Comparison of ENCODE assay signal across 8 cellular contexts in the genomic region with DNA sequence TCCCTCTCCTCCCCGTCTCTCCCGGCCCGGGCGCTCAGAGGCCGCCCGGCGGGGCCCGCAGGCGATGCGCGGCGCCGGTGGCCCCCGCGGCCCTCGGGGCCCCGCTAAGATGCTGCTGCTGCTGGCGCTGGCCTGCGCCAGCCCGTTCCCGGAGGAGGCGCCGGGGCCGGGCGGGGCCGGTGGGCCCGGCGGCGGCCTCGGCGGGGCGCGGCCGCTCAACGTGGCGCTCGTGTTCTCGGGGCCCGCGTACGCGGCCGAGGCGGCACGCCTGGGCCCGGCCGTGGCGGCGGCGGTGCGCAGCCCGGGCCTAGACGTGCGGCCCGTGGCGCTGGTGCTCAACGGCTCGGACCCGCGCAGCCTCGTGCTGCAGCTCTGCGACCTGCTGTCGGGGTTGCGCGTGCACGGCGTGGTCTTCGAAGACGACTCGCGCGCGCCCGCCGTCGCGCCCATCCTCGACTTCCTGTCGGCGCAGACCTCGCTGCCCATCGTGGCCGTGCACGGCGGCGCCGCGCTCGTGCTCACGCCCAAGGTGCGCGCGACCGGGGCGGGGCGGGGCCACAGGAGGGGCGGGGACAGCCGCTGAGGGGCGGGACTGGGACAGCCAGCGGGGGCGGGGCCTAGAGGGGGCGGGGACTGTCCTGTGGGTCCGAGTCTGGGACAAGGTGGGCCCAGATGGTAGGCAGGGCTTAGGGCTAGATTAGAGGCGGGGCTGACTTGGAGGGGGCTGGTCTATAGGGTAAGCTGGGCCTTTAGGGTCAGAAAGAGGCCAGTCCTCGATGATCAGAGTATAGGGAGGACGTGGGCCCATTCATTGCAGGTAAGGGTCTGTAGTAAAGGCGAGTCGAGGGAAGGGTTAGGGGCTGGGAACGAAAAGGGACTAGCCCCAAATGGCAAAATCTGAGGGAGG. TPM values are rescaled to one million over a fixed set of nuclear protein-coding genes. Genes with fewer than 3 reads are reported as not detected.
DNase-seq lines count a peak whose midpoint lies in the region; ATAC-seq and TF ChIP-seq lines count a peak whose summit lies in the region.

No MANE protein-coding gene starts in this region.

- DNase-seq in NCI-H748 treated with DMSO at 0.1 percent for 48 hours (lab: John Stamatoyannopoulos, UW) (peak; percentile 85), endothelial cell (ENCODE audit: low spot score) (peak; percentile 92), mucosa of gallbladder (ENCODE audit: low spot score) (peak; percentile 68), cortex of kidney (lab: John Stamatoyannopoulos, UW) (no peak)
- DNase-seq in activated CD8-positive, alpha-beta memory T cell treated with anti-CD3 and anti-CD28 coated beads for 1 hour (ENCODE audit: extremely low read depth in 1 of 2, low read depth in 1 of 2): peak; percentile 38 to 78
- peak; percentile 74 for DNase-seq in stimulated activated CD8-positive, alpha-beta memory T cell treated with anti-CD3 and anti-CD28 coated beads, Interleukin-7, amount 100 ng/mL, for 24 hours (ENCODE audit: low read depth)

- peaks cover 35% of the 10 kb centered on the region for H3K27me3 Mint-ChIP-seq in endothelial cell (ENCODE audit: unreplicated experiment)

- peaks cover 3% of the 10 kb centered on the region for H3K36me3 Mint-ChIP-seq in endothelial cell (ENCODE audit: low read depth, unreplicated experiment)

- H3K9me3 Mint-ChIP-seq in endothelial cell (ENCODE audit: unreplicated experiment): no peaks in the 10 kb centered on the region

- H3K36me3 ChIP-seq in ES-I3 (ENCODE audit: insufficient read depth, low read length): no peaks in the 10 kb centered on the region

- H3K4me3 Mint-ChIP-seq in endothelial cell (ENCODE audit: unreplicated experiment): peak overlapping the region; percentile 89

- H3K9me3 ChIP-seq in ES-I3 (ENCODE audit: control insufficient read depth, insufficient read depth, low read length): no peaks in the 10 kb centered on the region

- TF ChIP-seq CTCF in endothelial cell (IDR thresholded peaks at IDR 0.05; ENCODE audit: unreplicated experiment): no peak

- H3K4me1 Mint-ChIP-seq in endothelial cell (ENCODE audit: unreplicated experiment): peaks cover 51% of the 10 kb centered on the region

- peak; percentile 73 for ATAC-seq in HG02798 (IDR thresholded peaks at IDR 0.05; ENCODE audit: poor library complexity, unreplicated experiment)

- H3K9ac ChIP-seq in ES-I3 (ENCODE audit: low read depth, low read length): peak overlapping the region; percentile 85

- peaks cover 21% of the 10 kb centered on the region for H3K4me1 ChIP-seq in ES-I3 (ENCODE audit: insufficient read depth, low read length)

- H3K27ac Mint-ChIP-seq in endothelial cell (ENCODE audit: unreplicated experiment): peak overlapping the region; percentile 70

RNA-seq across cellular contexts. Expression of a gene that starts 5.1 kb away (rescaled TPM):
- total RNA-seq in endothelial cell (ENCODE audit: unreplicated experiment) (25.2 TPM), mucosa of gallbladder (0.69 TPM)

RNA-seq across cellular contexts. Expression of a gene that starts 7.2 kb away (rescaled TPM):
- total RNA-seq in endothelial cell (ENCODE audit: unreplicated experiment) (325 TPM), mucosa of gallbladder (205 TPM)

RNA-seq across cellular contexts. Expression of a gene that starts 34.4 kb away (rescaled TPM):
- total RNA-seq in endothelial cell (ENCODE audit: unreplicated experiment) (not detected), mucosa of gallbladder (not detected)

RNA-seq across cellular contexts. Expression of a gene that starts 34.8 kb away (rescaled TPM):
- total RNA-seq in endothelial cell (ENCODE audit: unreplicated experiment): 8.5 TPM
- 18.0 TPM for total RNA-seq in mucosa of gallbladder

RNA-seq across cellular contexts. Expression of a gene that starts 47.2 kb away (rescaled TPM):
- total RNA-seq in endothelial cell (ENCODE audit: unreplicated experiment): 38.4 TPM
- total RNA-seq in mucosa of gallbladder: 27.6 TPM

Comparison
In these comparisons a context has a peak if more than half of its experiments do, and no peak if none do; other contexts are left out.
1. RNA of a gene that starts 5.1 kb away (total RNA-seq): 25.2 TPM in endothelial cell (single experiment); 0.69 TPM in mucosa of gallbladder (single experiment); every median in the first group is over 10 times any median in the second.